10 cellular contexts compared by ENCODE assay signal in genomic region chr4:54234497-54235205, GRCh38. TPM values are rescaled to one million over a fixed set of nuclear protein-coding genes. Genes with fewer than 3 reads are reported as not detected.
DNase-seq lines count a peak whose midpoint lies in the region; ATAC-seq and TF ChIP-seq lines count a peak whose summit lies in the region.
"Had no signal": no experiment of that assay in that cellular context is flagged by ENCODE, and none has a peak within 500 bp of the region (broad histone marks: within the 10 kb centered on the region; RNA-seq: fewer than 3 reads in every experiment).

No MANE protein-coding gene starts in this region.

- ATAC-seq in T-helper 17 cell (no peak), GM21528 (IDR thresholded peaks at IDR 0.05; ENCODE audit: low FRiP score, unreplicated experiment) (no peak)

- H3K27me3 ChIP-seq in hepatocyte (peaks cover 25% of the 10 kb centered on the region), subcutaneous abdominal adipose tissue (ENCODE audit: control insufficient read depth in 5 of 5, insufficient read depth in 4 of 5, low read length in 5 of 5) (peaks cover 22 to 32% (median 27%) of the 10 kb centered on the region in 5 donors)
- H3K27me3 ChIP-seq: SJSA1 had no signal

- peak overlapping the region; percentile 15 for H3K4me3 ChIP-seq in hepatocyte
- peak overlapping the region in 3 of 5 donors; percentile 65 to 74 (median 68) for H3K4me3 ChIP-seq in subcutaneous abdominal adipose tissue (ENCODE audit: low read depth in 1 of 5, low read length in 5 of 5)

- H3K4me1 Mint-ChIP-seq in T-helper 17 cell = peaks cover 8% of the 10 kb centered on the region

- peaks cover 3% of the 10 kb centered on the region for H3K4me1 ChIP-seq in hepatocyte (ENCODE audit: insufficient read depth)
- H3K4me1 ChIP-seq in subcutaneous abdominal adipose tissue (ENCODE audit: control insufficient read depth in 5 of 5, insufficient read depth in 5 of 5, low read length in 5 of 5) = peaks cover 0 to 47% (median 44%) of the 10 kb centered on the region in 5 donors

- TF ChIP-seq CTCF in hepatocyte (IDR thresholded peaks at IDR 0.05; ENCODE audit: poor library complexity) = peak; percentile 5
- TF ChIP-seq CTCF in GM10266 (IDR thresholded peaks at IDR 0.05; ENCODE audit: control insufficient read depth, insufficient read depth, low read depth, missing control alignments) = no peak

- DNase-seq in SHP77 (lab: John Stamatoyannopoulos, UW) (peak; percentile 9 to 29), SHP77 treated with DMSO at 0.1 percent for 48 hours (lab: John Stamatoyannopoulos, UW) (no peak), T-helper 17 cell (no peak), hepatocyte (ENCODE audit: low spot score) (no peak), T-helper 9 cell (no peak), GM10266 (ENCODE audit: extremely low spot score) (no peak)

- peaks cover 47% of the 10 kb centered on the region for H4K20me1 ChIP-seq in hepatocyte (ENCODE audit: insufficient read depth, poor library complexity, severe bottlenecking)

- H3K4me2 ChIP-seq in hepatocyte = peak overlapping the region; percentile 97

- no peak overlapping the region for H2AFZ ChIP-seq in hepatocyte

- no peak overlapping the region for H3K9ac ChIP-seq in subcutaneous abdominal adipose tissue (ENCODE audit: low read length in 5 of 5)

- no peaks in the 10 kb centered on the region for H3K9me3 ChIP-seq in T-helper 17 cell (ENCODE audit: control insufficient read depth, low read length, poor library complexity, severe bottlenecking)
- H3K9me3 ChIP-seq in hepatocyte (ENCODE audit: low read depth) = no peaks in the 10 kb centered on the region
- no peaks in the 10 kb centered on the region for H3K9me3 ChIP-seq in subcutaneous abdominal adipose tissue (ENCODE audit: control insufficient read depth in 5 of 5, low read length in 5 of 5)
- H3K9me3 ChIP-seq: SJSA1 had no signal

- WGBS in hepatocyte (ENCODE audit: low lambda C conversion rate, missing lambda C conversion rate) = 22% methylated on average over 10 of the region's 10 CpGs

- H3K36me3 Mint-ChIP-seq in T-helper 17 cell (ENCODE audit: low read depth) = peaks cover 5% of the 10 kb centered on the region
- H3K36me3 Mint-ChIP-seq: activated naive CD4-positive, alpha-beta T cell treated with anti-CD3 and anti-CD28 coated beads, Interleukin-2, amount 50 U/mL, for 24 hours had no signal

- H3K27ac Mint-ChIP-seq in T-helper 17 cell = no peak overlapping the region
- H3K27ac Mint-ChIP-seq: activated naive CD4-positive, alpha-beta T cell treated with anti-CD3 and anti-CD28 coated beads, Interleukin-2, amount 50 U/mL, for 24 hours had no signal

- no peaks in the 10 kb centered on the region for H3K36me3 ChIP-seq in hepatocyte (replicated peaks; ENCODE audit: insufficient read depth, low read depth)
- no peaks in the 10 kb centered on the region for H3K36me3 ChIP-seq in subcutaneous abdominal adipose tissue (ENCODE audit: control insufficient read depth in 5 of 5, insufficient read depth in 5 of 5, low read length in 5 of 5)

- H3K27ac ChIP-seq in hepatocyte (peak overlapping the region; percentile 14), subcutaneous abdominal adipose tissue (ENCODE audit: low read depth, low read length) (no peak overlapping the region)
- H3K27ac ChIP-seq: SJSA1 had no signal

- peak overlapping the region; percentile 89 for H3K4me3 Mint-ChIP-seq in T-helper 17 cell

- H3K9me2 ChIP-seq in hepatocyte (replicated peaks; ENCODE audit: insufficient read depth) = no peaks in the 10 kb centered on the region

- peaks cover 67% of the 10 kb centered on the region for H3K27me3 Mint-ChIP-seq in T-helper 17 cell

- peaks cover 90% of the 10 kb centered on the region for H3K79me2 ChIP-seq in hepatocyte

RNA-seq across cellular contexts. Expression of gene PDGFRA, which starts 5.6 kb away (rescaled TPM):
- total RNA-seq in T-helper 17 cell (under 1 TPM in 1 of 2 donors, not detected in 1; 0.63 TPM), hepatocyte (102 and 117 TPM in 2 replicates)
- 30.1 and 36.3 TPM in 2 replicates for polyA plus RNA-seq in hepatocyte

Comparison
In these comparisons a context has a peak if more than half of its experiments do, and no peak if none do; other contexts are left out.
1. DNase-seq: peak in SHP77 (2 of 2); none in SHP77 treated with DMSO at 0.1 percent for 48 hours (single experiment), T-helper 17 cell (0 of 3), hepatocyte (single experiment), T-helper 9 cell (single experiment) and GM10266 (single experiment).
2. RNA of gene PDGFRA, which starts 5.6 kb away (total RNA-seq): 102 to 117 TPM in hepatocyte; 0.63 TPM in T-helper 17 cell; every median in the first group is over 10 times any median in the second.